In genomic region chr6:92759195-92759594, GRCh38 we compare ENCODE assay signal across 17 cellular contexts.
DNase-seq lines count a peak whose midpoint lies in the region; ATAC-seq and TF ChIP-seq lines count a peak whose summit lies in the region.
"Had no signal": no experiment of that assay in that cellular context is flagged by ENCODE, and none has a peak within 500 bp of the region (broad histone marks: within the 10 kb centered on the region; RNA-seq: fewer than 3 reads in every experiment).

No MANE protein-coding gene starts in this region.

- H3K79me2 ChIP-seq in KMS-11 (ENCODE audit: insufficient read depth, low read depth), result no peaks in the 10 kb centered on the region

- DNase-seq in heart left ventricle (no peak), left ventricle myocardium inferior (no peak), choroid plexus epithelial cell (ENCODE audit: low read depth) (peak; percentile 19), gastrocnemius medialis (no peak)
- DNase-seq: Caco-2; CD4-positive, CD25-positive, alpha-beta regulatory T cell; CD8-positive, alpha-beta T cell; DMS153; DND-41; GOT3 had no signal

- TF ChIP-seq CTCF in heart left ventricle (IDR thresholded peaks at IDR 0.05) (no peak), left ventricle myocardium inferior (IDR thresholded peaks at IDR 0.05; ENCODE audit: borderline replicate concordance) (no peak), KMS-11 (conservative IDR thresholded peaks at IDR 0.05; ENCODE audit: low read depth, low read length) (no peak), choroid plexus epithelial cell (conservative IDR thresholded peaks at IDR 0.05; ENCODE audit: low read depth, low read length) (no peak), gastrocnemius medialis (IDR thresholded peaks at IDR 0.05 in 4 of 5, conservative IDR thresholded peaks at IDR 0.05 in 1 of 5) (no peak)

- no peaks in the 10 kb centered on the region for H3K9me3 ChIP-seq in heart left ventricle
- H3K9me3 ChIP-seq in left ventricle myocardium inferior (replicated peaks), result no peaks in the 10 kb centered on the region
- H3K9me3 ChIP-seq in gastrocnemius medialis, result no peaks in the 10 kb centered on the region
- H3K9me3 ChIP-seq: BLaER1, Caco-2, HAP-1 had no signal

- H4K20me1 ChIP-seq in KMS-11 (ENCODE audit: insufficient read depth), result no peaks in the 10 kb centered on the region
- H4K20me1 ChIP-seq: BLaER1 had no signal

- intact Hi-C loops in heart left ventricle (cut with DNase I), result no loop called here
- intact Hi-C loops in left ventricle myocardium inferior (cut with micrococcal nuclease), result no loop called here
- intact Hi-C loops in gastrocnemius medialis (cut with DNase I; ENCODE audit: low total_unique reads), result no loop called here

- H3K27ac ChIP-seq in heart left ventricle (no peak overlapping the region), left ventricle myocardium inferior (replicated peaks) (no peak overlapping the region), KMS-11 (no peak overlapping the region), gastrocnemius medialis (no peak overlapping the region)
- H3K27ac ChIP-seq: 22Rv1, BLaER1, C4-2B had no signal

- H3K4me1 ChIP-seq in heart left ventricle (peaks cover 0 to 9% (median 0%) of the 10 kb centered on the region in 12 donors), left ventricle myocardium inferior (no peaks in the 10 kb centered on the region), KMS-11 (ENCODE audit: low read depth, poor library complexity, severe bottlenecking) (peaks cover 19% of the 10 kb centered on the region), gastrocnemius medialis (no peaks in the 10 kb centered on the region)
- H3K4me1 ChIP-seq: BLaER1, Caco-2, HAP-1 had no signal

- H3K27me3 ChIP-seq in heart left ventricle (no peaks in the 10 kb centered on the region), left ventricle myocardium inferior (ENCODE audit: low read depth) (no peaks in the 10 kb centered on the region), KMS-11 (ENCODE audit: insufficient read depth, low read depth) (no peaks in the 10 kb centered on the region), gastrocnemius medialis (no peaks in the 10 kb centered on the region)
- H3K27me3 ChIP-seq: BLaER1 had no signal

- 38 to 49% (median 45%) methylated on average over 3 of the region's 3 CpGs for WGBS in heart left ventricle, 4 donors

- H3K4me2 ChIP-seq in KMS-11, result peak overlapping the region; percentile 39; the same call in 1 of the 2 replicates
- H3K4me2 ChIP-seq: BLaER1 had no signal

- H2AFZ ChIP-seq in KMS-11 (ENCODE audit: low read depth), result no peak overlapping the region; the same call in 1 of the 2 replicates

- H3K4me3 ChIP-seq in heart left ventricle (no peak overlapping the region), left ventricle myocardium inferior (no peak overlapping the region), KMS-11 (IDR thresholded peaks at IDR 0.05; ENCODE audit: insufficient read depth, low read depth, low read length) (no peak overlapping the region), choroid plexus epithelial cell (ENCODE audit: low read depth, low read length) (no peak overlapping the region), gastrocnemius medialis (no peak overlapping the region)
- H3K4me3 ChIP-seq: BLaER1, GM12878, HAP-1 had no signal

- ATAC-seq in heart left ventricle (peak in 3 of 4 donors; percentile 42 to 81 (median 69)), gastrocnemius medialis (no peak), GM21528 (IDR thresholded peaks at IDR 0.05; ENCODE audit: low FRiP score, unreplicated experiment) (no peak)
- ATAC-seq: CD8-positive, alpha-beta T cell; GM12878 had no signal

- TF ChIP-seq POLR2A in heart left ventricle (IDR thresholded peaks at IDR 0.05), result no peak
- TF ChIP-seq POLR2A in gastrocnemius medialis (IDR thresholded peaks at IDR 0.05), result no peak

- H3K36me3 ChIP-seq in heart left ventricle, result no peaks in the 10 kb centered on the region
- H3K36me3 ChIP-seq in left ventricle myocardium inferior, result no peaks in the 10 kb centered on the region
- no peaks in the 10 kb centered on the region for H3K36me3 ChIP-seq in KMS-11 (ENCODE audit: insufficient read depth)
- H3K36me3 ChIP-seq in gastrocnemius medialis, result no peaks in the 10 kb centered on the region
- H3K36me3 ChIP-seq: BLaER1, HAP-1 had no signal

- in situ Hi-C loops in gastrocnemius medialis (cut with MboI; ENCODE audit: low sequenced_read_pairs in 4 of 4), result no loop called here

- no peak overlapping the region for H3K9ac ChIP-seq in KMS-11
- H3K9ac ChIP-seq: BLaER1 had no signal

Comparison
In these comparisons a context has a peak if more than half of its experiments do, and no peak if none do; other contexts are left out.
1. ATAC-seq: peak in heart left ventricle (3 of 4); none in gastrocnemius medialis (0 of 2) and GM21528 (single experiment).